Comparison of ENCODE assay signal across 1 cellular context in the genomic region with DNA sequence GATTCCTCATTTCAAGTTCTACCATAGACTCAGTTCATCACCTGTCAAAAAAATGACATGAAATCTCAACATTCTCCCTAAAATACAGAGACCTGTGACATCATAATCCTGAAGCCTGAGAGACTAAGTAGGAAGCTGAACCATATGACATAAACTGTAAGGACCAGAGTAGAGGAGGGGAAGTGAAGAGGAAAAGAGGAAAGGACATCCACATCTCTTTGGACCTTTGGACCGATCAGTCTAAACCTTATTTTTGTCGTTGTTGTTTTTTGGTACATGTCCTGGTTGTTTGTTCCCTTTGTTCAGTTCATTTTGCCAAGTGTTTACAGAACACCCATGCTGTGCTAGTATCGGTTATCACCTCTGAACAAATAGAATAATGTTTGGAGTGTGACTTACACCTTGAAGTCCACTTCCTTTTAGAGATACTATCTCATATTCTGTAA.
A peak's percentile ranks its signal among the peaks of the same experiment; 100 is the strongest.
TF ChIP-seq lines count a peak whose summit lies in the region.

No MANE protein-coding gene starts in this region.

TF ChIP-seq in HepG2, 621 proteins besides CTCF, POLR2A, EP300 and RAD21 (continued from another document and continues in another):
- TF ChIP-seq FOXO1 (CRISPR knock-in tag; IDR thresholded peaks at IDR 0.05) = peak; percentile 77; the same call in 1 of the 2 replicates
- TF ChIP-seq, protein P1, sequence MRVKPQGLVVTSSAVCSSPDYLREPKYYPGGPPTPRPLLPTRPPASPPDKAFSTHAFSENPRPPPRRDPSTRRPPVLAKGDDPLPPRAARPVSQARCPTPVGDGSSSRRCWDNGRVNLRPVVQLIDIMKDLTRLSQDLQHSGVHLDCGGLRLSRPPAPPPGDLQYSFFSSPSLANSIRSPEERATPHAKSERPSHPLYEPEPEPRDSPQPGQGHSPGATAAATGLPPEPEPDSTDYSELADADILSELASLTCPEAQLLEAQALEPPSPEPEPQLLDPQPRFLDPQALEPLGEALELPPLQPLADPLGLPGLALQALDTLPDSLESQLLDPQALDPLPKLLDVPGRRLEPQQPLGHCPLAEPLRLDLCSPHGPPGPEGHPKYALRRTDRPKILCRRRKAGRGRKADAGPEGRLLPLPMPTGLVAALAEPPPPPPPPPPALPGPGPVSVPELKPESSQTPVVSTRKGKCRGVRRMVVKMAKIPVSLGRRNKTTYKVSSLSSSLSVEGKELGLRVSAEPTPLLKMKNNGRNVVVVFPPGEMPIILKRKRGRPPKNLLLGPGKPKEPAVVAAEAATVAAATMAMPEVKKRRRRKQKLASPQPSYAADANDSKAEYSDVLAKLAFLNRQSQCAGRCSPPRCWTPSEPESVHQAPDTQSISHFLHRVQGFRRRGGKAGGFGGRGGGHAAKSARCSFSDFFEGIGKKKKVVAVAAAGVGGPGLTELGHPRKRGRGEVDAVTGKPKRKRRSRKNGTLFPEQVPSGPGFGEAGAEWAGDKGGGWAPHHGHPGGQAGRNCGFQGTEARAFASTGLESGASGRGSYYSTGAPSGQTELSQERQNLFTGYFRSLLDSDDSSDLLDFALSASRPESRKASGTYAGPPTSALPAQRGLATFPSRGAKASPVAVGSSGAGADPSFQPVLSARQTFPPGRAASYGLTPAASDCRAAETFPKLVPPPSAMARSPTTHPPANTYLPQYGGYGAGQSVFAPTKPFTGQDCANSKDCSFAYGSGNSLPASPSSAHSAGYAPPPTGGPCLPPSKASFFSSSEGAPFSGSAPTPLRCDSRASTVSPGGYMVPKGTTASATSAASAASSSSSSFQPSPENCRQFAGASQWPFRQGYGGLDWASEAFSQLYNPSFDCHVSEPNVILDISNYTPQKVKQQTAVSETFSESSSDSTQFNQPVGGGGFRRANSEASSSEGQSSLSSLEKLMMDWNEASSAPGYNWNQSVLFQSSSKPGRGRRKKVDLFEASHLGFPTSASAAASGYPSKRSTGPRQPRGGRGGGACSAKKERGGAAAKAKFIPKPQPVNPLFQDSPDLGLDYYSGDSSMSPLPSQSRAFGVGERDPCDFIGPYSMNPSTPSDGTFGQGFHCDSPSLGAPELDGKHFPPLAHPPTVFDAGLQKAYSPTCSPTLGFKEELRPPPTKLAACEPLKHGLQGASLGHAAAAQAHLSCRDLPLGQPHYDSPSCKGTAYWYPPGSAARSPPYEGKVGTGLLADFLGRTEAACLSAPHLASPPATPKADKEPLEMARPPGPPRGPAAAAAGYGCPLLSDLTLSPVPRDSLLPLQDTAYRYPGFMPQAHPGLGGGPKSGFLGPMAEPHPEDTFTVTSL (CRISPR knock-in tag; IDR thresholded peaks at IDR 0.05; ENCODE audit: borderline replicate concordance) = peak; percentile 92
- peak; percentile 70 for TF ChIP-seq HDAC1 (CRISPR knock-in tag; IDR thresholded peaks at IDR 0.05)
- TF ChIP-seq, protein P2, sequence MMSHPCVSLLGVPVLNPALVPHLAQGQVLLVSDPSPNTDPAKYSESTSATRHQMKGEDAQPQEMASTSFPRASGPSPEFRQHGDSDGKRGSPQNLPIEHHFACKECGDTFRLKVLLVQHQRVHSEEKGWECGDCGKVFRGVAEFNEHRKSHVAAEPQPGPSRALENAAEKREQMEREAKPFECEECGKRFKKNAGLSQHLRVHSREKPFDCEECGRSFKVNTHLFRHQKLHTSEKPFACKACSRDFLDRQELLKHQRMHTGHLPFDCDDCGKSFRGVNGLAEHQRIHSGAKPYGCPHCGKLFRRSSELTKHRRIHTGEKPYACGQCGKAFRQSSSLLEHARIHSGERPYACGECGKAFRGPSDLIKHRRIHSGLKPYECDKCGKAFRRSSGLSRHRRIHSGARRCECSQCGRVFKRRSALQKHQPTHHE (CRISPR knock-in tag; IDR thresholded peaks at IDR 0.05; ENCODE audit: borderline replicate concordance) = no peak
- peak; percentile 74 for TF ChIP-seq BCL6 (CRISPR knock-in tag; IDR thresholded peaks at IDR 0.05)
- peak; percentile 87 for TF ChIP-seq TBX3 (IDR thresholded peaks at IDR 0.05; ENCODE audit: borderline replicate concordance)
- TF ChIP-seq GATA4 (IDR thresholded peaks at IDR 0.05; ENCODE audit: borderline replicate concordance, low read depth) = peak; percentile 88; the same call in 1 of the 2 replicates
- TF ChIP-seq, protein P3, sequence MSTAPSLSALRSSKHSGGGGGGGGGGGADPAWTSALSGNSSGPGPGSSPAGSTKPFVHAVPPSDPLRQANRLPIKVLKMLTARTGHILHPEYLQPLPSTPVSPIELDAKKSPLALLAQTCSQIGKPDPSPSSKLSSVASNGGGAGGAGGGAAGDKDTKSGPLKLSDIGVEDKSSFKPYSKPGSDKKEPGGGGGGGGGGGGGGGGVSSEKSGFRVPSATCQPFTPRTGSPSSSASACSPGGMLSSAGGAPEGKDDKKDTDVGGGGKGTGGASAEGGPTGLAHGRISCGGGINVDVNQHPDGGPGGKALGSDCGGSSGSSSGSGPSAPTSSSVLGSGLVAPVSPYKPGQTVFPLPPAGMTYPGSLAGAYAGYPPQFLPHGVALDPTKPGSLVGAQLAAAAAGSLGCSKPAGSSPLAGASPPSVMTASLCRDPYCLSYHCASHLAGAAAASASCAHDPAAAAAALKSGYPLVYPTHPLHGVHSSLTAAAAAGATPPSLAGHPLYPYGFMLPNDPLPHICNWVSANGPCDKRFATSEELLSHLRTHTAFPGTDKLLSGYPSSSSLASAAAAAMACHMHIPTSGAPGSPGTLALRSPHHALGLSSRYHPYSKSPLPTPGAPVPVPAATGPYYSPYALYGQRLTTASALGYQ (CRISPR knock-in tag; IDR thresholded peaks at IDR 0.05) = peak; percentile 85
- peak; percentile 75; the same call in 1 of the 2 replicates for TF ChIP-seq HMG20A (CRISPR knock-in tag; IDR thresholded peaks at IDR 0.05; ENCODE audit: borderline replicate concordance)
- TF ChIP-seq, protein P4, sequence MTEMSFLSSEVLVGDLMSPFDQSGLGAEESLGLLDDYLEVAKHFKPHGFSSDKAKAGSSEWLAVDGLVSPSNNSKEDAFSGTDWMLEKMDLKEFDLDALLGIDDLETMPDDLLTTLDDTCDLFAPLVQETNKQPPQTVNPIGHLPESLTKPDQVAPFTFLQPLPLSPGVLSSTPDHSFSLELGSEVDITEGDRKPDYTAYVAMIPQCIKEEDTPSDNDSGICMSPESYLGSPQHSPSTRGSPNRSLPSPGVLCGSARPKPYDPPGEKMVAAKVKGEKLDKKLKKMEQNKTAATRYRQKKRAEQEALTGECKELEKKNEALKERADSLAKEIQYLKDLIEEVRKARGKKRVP (CRISPR knock-in tag; IDR thresholded peaks at IDR 0.05) = peak in 1 of 2 experiments; percentile 80; a peak in 2 of 4 replicates
- peak; percentile 74 for TF ChIP-seq NCOA2 (CRISPR knock-in tag; IDR thresholded peaks at IDR 0.05)
- TF ChIP-seq GABPA (IDR thresholded peaks at IDR 0.05; ENCODE audit: low read depth, low read length) = no peak
- TF ChIP-seq GABPA (CRISPR knock-in tag; IDR thresholded peaks at IDR 0.05; ENCODE audit: low read depth) = peak; percentile 50; the same call in 1 of the 2 replicates
- TF ChIP-seq, protein P5, sequence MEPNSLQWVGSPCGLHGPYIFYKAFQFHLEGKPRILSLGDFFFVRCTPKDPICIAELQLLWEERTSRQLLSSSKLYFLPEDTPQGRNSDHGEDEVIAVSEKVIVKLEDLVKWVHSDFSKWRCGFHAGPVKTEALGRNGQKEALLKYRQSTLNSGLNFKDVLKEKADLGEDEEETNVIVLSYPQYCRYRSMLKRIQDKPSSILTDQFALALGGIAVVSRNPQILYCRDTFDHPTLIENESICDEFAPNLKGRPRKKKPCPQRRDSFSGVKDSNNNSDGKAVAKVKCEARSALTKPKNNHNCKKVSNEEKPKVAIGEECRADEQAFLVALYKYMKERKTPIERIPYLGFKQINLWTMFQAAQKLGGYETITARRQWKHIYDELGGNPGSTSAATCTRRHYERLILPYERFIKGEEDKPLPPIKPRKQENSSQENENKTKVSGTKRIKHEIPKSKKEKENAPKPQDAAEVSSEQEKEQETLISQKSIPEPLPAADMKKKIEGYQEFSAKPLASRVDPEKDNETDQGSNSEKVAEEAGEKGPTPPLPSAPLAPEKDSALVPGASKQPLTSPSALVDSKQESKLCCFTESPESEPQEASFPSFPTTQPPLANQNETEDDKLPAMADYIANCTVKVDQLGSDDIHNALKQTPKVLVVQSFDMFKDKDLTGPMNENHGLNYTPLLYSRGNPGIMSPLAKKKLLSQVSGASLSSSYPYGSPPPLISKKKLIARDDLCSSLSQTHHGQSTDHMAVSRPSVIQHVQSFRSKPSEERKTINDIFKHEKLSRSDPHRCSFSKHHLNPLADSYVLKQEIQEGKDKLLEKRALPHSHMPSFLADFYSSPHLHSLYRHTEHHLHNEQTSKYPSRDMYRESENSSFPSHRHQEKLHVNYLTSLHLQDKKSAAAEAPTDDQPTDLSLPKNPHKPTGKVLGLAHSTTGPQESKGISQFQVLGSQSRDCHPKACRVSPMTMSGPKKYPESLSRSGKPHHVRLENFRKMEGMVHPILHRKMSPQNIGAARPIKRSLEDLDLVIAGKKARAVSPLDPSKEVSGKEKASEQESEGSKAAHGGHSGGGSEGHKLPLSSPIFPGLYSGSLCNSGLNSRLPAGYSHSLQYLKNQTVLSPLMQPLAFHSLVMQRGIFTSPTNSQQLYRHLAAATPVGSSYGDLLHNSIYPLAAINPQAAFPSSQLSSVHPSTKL (CRISPR knock-in tag; IDR thresholded peaks at IDR 0.05) = peak; percentile 97
- TF ChIP-seq KDM6A (CRISPR knock-in tag; IDR thresholded peaks at IDR 0.05; ENCODE audit: low read depth) = peak; percentile 56
- peak; percentile 79 for TF ChIP-seq ZBTB21 (CRISPR knock-in tag; IDR thresholded peaks at IDR 0.05)
- TF ChIP-seq DNMT3B (CRISPR knock-in tag; conservative IDR thresholded peaks at IDR 0.05) = no peak
- no peak for TF ChIP-seq POLR2G (IDR thresholded peaks at IDR 0.05; ENCODE audit: low read depth, low read length)
- TF ChIP-seq XRCC5 (optimal IDR thresholded peaks at IDR 0.05; ENCODE audit: low read length) = no peak
- TF ChIP-seq CREM (IDR thresholded peaks at IDR 0.05) = peak; percentile 61
- TF ChIP-seq CREM (CRISPR knock-in tag; IDR thresholded peaks at IDR 0.05) = no peak
- TF ChIP-seq ZSCAN9 (CRISPR knock-in tag; IDR thresholded peaks at IDR 0.05; ENCODE audit: borderline replicate concordance) = peak; percentile 84; the same call in 1 of the 2 replicates
- no peak for TF ChIP-seq NAIF1 (CRISPR knock-in tag; IDR thresholded peaks at IDR 0.05; ENCODE audit: borderline replicate concordance)
- TF ChIP-seq SOX13 (IDR thresholded peaks at IDR 0.05) = peak; percentile 92
- peak in 1 of 2 experiments; percentile 98; a peak in 2 of 4 replicates for TF ChIP-seq SOX13 (CRISPR knock-in tag; conservative IDR thresholded peaks at IDR 0.05 in 1 of 2, IDR thresholded peaks at IDR 0.05 in 1 of 2)
- peak; percentile 97 for TF ChIP-seq ELF3 (CRISPR knock-in tag; IDR thresholded peaks at IDR 0.05)
- peak; percentile 94 for TF ChIP-seq FOXA3 (CRISPR knock-in tag; IDR thresholded peaks at IDR 0.05)
- TF ChIP-seq GATAD2A (CRISPR knock-in tag; IDR thresholded peaks at IDR 0.05) = peak; percentile 93
- TF ChIP-seq, protein P6, sequence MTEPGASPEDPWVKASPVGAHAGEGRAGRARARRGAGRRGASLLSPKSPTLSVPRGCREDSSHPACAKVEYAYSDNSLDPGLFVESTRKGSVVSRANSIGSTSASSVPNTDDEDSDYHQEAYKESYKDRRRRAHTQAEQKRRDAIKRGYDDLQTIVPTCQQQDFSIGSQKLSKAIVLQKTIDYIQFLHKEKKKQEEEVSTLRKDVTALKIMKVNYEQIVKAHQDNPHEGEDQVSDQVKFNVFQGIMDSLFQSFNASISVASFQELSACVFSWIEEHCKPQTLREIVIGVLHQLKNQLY (CRISPR knock-in tag; IDR thresholded peaks at IDR 0.05) = 0 out of 2 replicates have a peak, but pooled peaks have one; percentile 40
- peak; percentile 69 for TF ChIP-seq CREB1 (IDR thresholded peaks at IDR 0.05)
- peak; percentile 73 for TF ChIP-seq CREB1 (CRISPR knock-in tag; IDR thresholded peaks at IDR 0.05)
- TF ChIP-seq SIX1 (CRISPR knock-in tag; IDR thresholded peaks at IDR 0.05; ENCODE audit: borderline replicate concordance) = peak; percentile 77; the same call in 1 of the 2 replicates
- TF ChIP-seq, protein P7, sequence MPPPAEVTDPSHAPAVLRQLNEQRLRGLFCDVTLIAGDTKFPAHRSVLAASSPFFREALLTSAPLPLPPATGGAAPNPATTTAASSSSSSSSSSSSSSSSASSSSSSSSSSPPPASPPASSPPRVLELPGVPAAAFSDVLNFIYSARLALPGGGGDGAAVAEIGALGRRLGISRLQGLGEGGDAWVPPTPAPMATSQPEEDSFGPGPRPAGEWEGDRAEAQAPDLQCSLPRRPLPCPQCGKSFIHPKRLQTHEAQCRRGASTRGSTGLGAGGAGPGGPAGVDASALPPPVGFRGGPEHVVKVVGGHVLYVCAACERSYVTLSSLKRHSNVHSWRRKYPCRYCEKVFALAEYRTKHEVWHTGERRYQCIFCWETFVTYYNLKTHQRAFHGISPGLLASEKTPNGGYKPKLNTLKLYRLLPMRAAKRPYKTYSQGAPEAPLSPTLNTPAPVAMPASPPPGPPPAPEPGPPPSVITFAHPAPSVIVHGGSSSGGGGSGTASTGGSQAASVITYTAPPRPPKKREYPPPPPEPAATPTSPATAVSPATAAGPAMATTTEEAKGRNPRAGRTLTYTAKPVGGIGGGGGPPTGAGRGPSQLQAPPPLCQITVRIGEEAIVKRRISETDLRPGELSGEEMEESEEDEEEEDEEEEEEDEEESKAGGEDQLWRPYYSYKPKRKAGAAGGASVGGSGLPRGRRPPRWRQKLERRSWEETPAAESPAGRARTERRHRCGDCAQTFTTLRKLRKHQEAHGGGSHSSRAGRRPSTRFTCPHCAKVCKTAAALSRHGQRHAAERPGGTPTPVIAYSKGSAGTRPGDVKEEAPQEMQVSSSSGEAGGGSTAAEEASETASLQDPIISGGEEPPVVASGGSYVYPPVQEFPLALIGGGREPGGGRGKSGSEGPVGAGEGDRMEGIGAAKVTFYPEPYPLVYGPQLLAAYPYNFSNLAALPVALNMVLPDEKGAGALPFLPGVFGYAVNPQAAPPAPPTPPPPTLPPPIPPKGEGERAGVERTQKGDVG (CRISPR knock-in tag; IDR thresholded peaks at IDR 0.05; ENCODE audit: borderline replicate concordance) = no peak
- TF ChIP-seq, protein P8, sequence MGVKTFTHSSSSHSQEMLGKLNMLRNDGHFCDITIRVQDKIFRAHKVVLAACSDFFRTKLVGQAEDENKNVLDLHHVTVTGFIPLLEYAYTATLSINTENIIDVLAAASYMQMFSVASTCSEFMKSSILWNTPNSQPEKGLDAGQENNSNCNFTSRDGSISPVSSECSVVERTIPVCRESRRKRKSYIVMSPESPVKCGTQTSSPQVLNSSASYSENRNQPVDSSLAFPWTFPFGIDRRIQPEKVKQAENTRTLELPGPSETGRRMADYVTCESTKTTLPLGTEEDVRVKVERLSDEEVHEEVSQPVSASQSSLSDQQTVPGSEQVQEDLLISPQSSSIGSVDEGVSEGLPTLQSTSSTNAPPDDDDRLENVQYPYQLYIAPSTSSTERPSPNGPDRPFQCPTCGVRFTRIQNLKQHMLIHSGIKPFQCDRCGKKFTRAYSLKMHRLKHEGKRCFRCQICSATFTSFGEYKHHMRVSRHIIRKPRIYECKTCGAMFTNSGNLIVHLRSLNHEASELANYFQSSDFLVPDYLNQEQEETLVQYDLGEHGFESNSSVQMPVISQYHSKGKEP (CRISPR knock-in tag; IDR thresholded peaks at IDR 0.05) = no peak
- 0 out of 2 replicates have a peak, but pooled peaks have one; percentile 32 for TF ChIP-seq NCOR1 (IDR thresholded peaks at IDR 0.05; ENCODE audit: borderline replicate concordance, low read length)
- TF ChIP-seq HHEX (CRISPR knock-in tag; IDR thresholded peaks at IDR 0.05) = peak; percentile 55; the same call in 1 of the 2 replicates
- TF ChIP-seq ZKSCAN5 (CRISPR knock-in tag; IDR thresholded peaks at IDR 0.05) = peak; percentile 91
- TF ChIP-seq POGZ (CRISPR knock-in tag; IDR thresholded peaks at IDR 0.05) = peak; percentile 22; the same call in 1 of the 2 replicates
